In genomic region chr1:178723541-178723940, GRCh38 we compare ENCODE assay signal across 17 cellular contexts. TPM values are rescaled to one million over a fixed set of nuclear protein-coding genes. Genes with fewer than 3 reads are reported as not detected.
DNase-seq lines count a peak whose midpoint lies in the region; ATAC-seq and TF ChIP-seq lines count a peak whose summit lies in the region.
"Had no signal": no experiment of that assay in that cellular context is flagged by ENCODE, and none has a peak within 500 bp of the region (broad histone marks: within the 10 kb centered on the region; RNA-seq: fewer than 3 reads in every experiment).

No MANE protein-coding gene starts in this region.

- no peak for TF ChIP-seq CTCF in OCI-LY1 (IDR thresholded peaks at IDR 0.05; ENCODE audit: low read length)
- no peak for TF ChIP-seq CTCF in endothelial cell (IDR thresholded peaks at IDR 0.05; ENCODE audit: unreplicated experiment)
- no peak for TF ChIP-seq CTCF in osteoblast (IDR thresholded peaks at IDR 0.05; ENCODE audit: extremely low read depth, low read depth, low read length)
- no peak for TF ChIP-seq CTCF in foreskin keratinocyte (conservative IDR thresholded peaks at IDR 0.05)

- H3K27ac Mint-ChIP-seq in endothelial cell (ENCODE audit: unreplicated experiment) = no peak overlapping the region

- peak overlapping the region; percentile 67 for H3K9ac ChIP-seq in OCI-LY1 (ENCODE audit: low read length)

- H3K9me3 Mint-ChIP-seq in endothelial cell (ENCODE audit: unreplicated experiment) = no peaks in the 10 kb centered on the region

- H3K4me1 Mint-ChIP-seq in endothelial cell (ENCODE audit: unreplicated experiment) = peaks cover 14% of the 10 kb centered on the region

- peaks cover 29% of the 10 kb centered on the region for H3K79me2 ChIP-seq in OCI-LY1 (ENCODE audit: insufficient read depth, low read length)
- H3K79me2 ChIP-seq in osteoblast (ENCODE audit: insufficient read depth, low read length) = peaks cover 29% of the 10 kb centered on the region

- H3K4me3 ChIP-seq in OCI-LY1 (ENCODE audit: low read depth, low read length, poor library complexity, severe bottlenecking) (peak overlapping the region; percentile 90), osteoblast (ENCODE audit: insufficient read depth, low read length) (no peak overlapping the region)
- H3K4me3 ChIP-seq: right atrium auricular region had no signal

- no peak overlapping the region for H2AFZ ChIP-seq in OCI-LY1 (ENCODE audit: low read length)
- H2AFZ ChIP-seq in osteoblast (ENCODE audit: low read length) = no peak overlapping the region

- H3K4me3 Mint-ChIP-seq in endothelial cell (ENCODE audit: unreplicated experiment) = peak overlapping the region; percentile 93

- H3K27ac ChIP-seq in OCI-LY1 (ENCODE audit: low read depth, low read length, poor library complexity, severe bottlenecking) (peak overlapping the region; percentile 92), osteoblast (ENCODE audit: low read depth, low read length) (no peak overlapping the region), caudate nucleus (ENCODE audit: low read depth, low read length) (no peak overlapping the region), foreskin keratinocyte (no peak overlapping the region)
- H3K27ac ChIP-seq: right atrium auricular region had no signal

- 0 out of 2 replicates have a peak, but pooled peaks cover 3% of the 10 kb centered on the region for H3F3A ChIP-seq in OCI-LY1 (ENCODE audit: insufficient read depth, low read length)

- peaks cover 37% of the 10 kb centered on the region for H3K36me3 ChIP-seq in OCI-LY1 (ENCODE audit: insufficient read depth, low read length)
- H3K36me3 ChIP-seq in osteoblast (ENCODE audit: insufficient read depth, low read length) = no peaks in the 10 kb centered on the region
- H3K36me3 ChIP-seq: right atrium auricular region had no signal

- DNase-seq in EL (peak; percentile 5), endothelial cell (ENCODE audit: low spot score) (no peak), osteoblast (ENCODE audit: insufficient read length, low spot score, missing footprints) (peak; percentile 39), HuH-7.5 (ENCODE audit: low spot score) (no peak), caudate nucleus (lab: John Stamatoyannopoulos, UW) (no peak), foreskin keratinocyte (no peak)
- DNase-seq: activated CD4-positive, alpha-beta T cell treated with anti-CD3 and anti-CD28 coated beads, Interleukin-2, amount 50 U/mL, for 4 hours; activated gamma-delta T cell; cerebellar nuclear complex; effector memory CD4-positive, alpha-beta T cell; left ventricle myocardium superior; NCI-H2029; NCI-H446; nucleus accumbens had no signal

- no peaks in the 10 kb centered on the region for H3K27me3 ChIP-seq in OCI-LY1 (ENCODE audit: insufficient read depth, low read length)
- no peaks in the 10 kb centered on the region for H3K27me3 ChIP-seq in osteoblast (ENCODE audit: insufficient read depth, low read length)
- no peaks in the 10 kb centered on the region for H3K27me3 ChIP-seq in foreskin keratinocyte
- H3K27me3 ChIP-seq: right atrium auricular region had no signal

- H3K36me3 Mint-ChIP-seq in endothelial cell (ENCODE audit: low read depth, unreplicated experiment) = no peaks in the 10 kb centered on the region

- H3K4me2 ChIP-seq in OCI-LY1 (ENCODE audit: low read length) (peak overlapping the region; percentile 66), osteoblast (ENCODE audit: insufficient read depth, low read length) (no peak overlapping the region)

- no peaks in the 10 kb centered on the region for H3K9me2 ChIP-seq in OCI-LY1 (ENCODE audit: low read depth, low read length)

- H3K27me3 Mint-ChIP-seq in endothelial cell (ENCODE audit: unreplicated experiment) = peaks cover 7% of the 10 kb centered on the region

- H3K9me3 ChIP-seq in OCI-LY1 (ENCODE audit: low read length) (no peaks in the 10 kb centered on the region), osteoblast (ENCODE audit: low read depth, low read length) (no peaks in the 10 kb centered on the region)
- H3K9me3 ChIP-seq: right atrium auricular region had no signal

- ATAC-seq in foreskin keratinocyte (no peak), GM21576 (IDR thresholded peaks at IDR 0.05; ENCODE audit: unreplicated experiment) (no peak)
- ATAC-seq: left ventricle myocardium superior had no signal

- H4K20me1 ChIP-seq in OCI-LY1 (ENCODE audit: insufficient read depth, low read length) (no peaks in the 10 kb centered on the region), osteoblast (ENCODE audit: insufficient read depth, low read length) (no peaks in the 10 kb centered on the region)

- peaks cover 63% of the 10 kb centered on the region for H3K4me1 ChIP-seq in OCI-LY1 (ENCODE audit: insufficient read depth, low read length, severe bottlenecking)
- H3K4me1 ChIP-seq in osteoblast (ENCODE audit: insufficient read depth, low read length) = peaks cover 8% of the 10 kb centered on the region
- peaks cover 6% of the 10 kb centered on the region for H3K4me1 ChIP-seq in foreskin keratinocyte

RNA-seq across cellular contexts. Expression of gene RALGPS2, which starts 1.5 kb away (rescaled TPM):
- 29.8 TPM for total RNA-seq in endothelial cell (ENCODE audit: unreplicated experiment)
- 40.2 and 48.0 TPM in 2 replicates for total RNA-seq in osteoblast
- 13.0 and 15.4 TPM in 2 replicates for total RNA-seq in foreskin keratinocyte
- polyA plus RNA-seq in foreskin keratinocyte = 2.8 and 3.1 TPM in 2 replicates

Comparison
In these comparisons a context has a peak if more than half of its experiments do, and no peak if none do; other contexts are left out.
1. DNase-seq: peak in EL (single experiment) and osteoblast (single experiment); none in endothelial cell (single experiment), HuH-7.5 (single experiment), caudate nucleus (0 of 61) and foreskin keratinocyte (0 of 2).